In genomic region chr7:457814-458510, GRCh38 we compare ENCODE assay signal across 30 cellular contexts.
DNase-seq lines count a peak whose midpoint lies in the region; ATAC-seq, FAIRE-seq and TF ChIP-seq lines count a peak whose summit lies in the region.
"Had no signal": no experiment of that assay in that cellular context is flagged by ENCODE, and none has a peak within 500 bp of the region (broad histone marks: within the 10 kb centered on the region; RNA-seq: fewer than 3 reads in every experiment).

No MANE protein-coding gene starts in this region.

- H3K14ac ChIP-seq in trophoblast cell (ENCODE audit: low read length): no peak overlapping the region

- H4K8ac ChIP-seq in trophoblast cell (ENCODE audit: low read depth, low read length): no peak overlapping the region

- H3K36me3 ChIP-seq in HEK293 (ENCODE audit: control insufficient read depth in 2 of 2, insufficient read depth in 1 of 2, low read length in 2 of 2): no peaks in the 10 kb centered on the region
- no peaks in the 10 kb centered on the region for H3K36me3 ChIP-seq in Panc1 (ENCODE audit: control insufficient read depth, insufficient read depth, low read length)
- H3K36me3 ChIP-seq in HepG2 (replicated peaks in 1 of 2; ENCODE audit: control insufficient read depth in 1 of 2, insufficient read depth in 2 of 2, low read length in 2 of 2): no peaks in the 10 kb centered on the region
- H3K36me3 ChIP-seq in trophoblast cell (ENCODE audit: control insufficient read depth in 1 of 2, insufficient read depth in 2 of 2, low read length in 2 of 2): no peaks in the 10 kb centered on the region
- H3K36me3 ChIP-seq: adrenal gland, esophagus muscularis mucosa, ovary, Peyer's patch, stomach had no signal

- TF ChIP-seq CTCF in HEK293 (tag by site-specific recombination; IDR thresholded peaks at IDR 0.05): no peak
- no peak for TF ChIP-seq CTCF in Panc1 (IDR thresholded peaks at IDR 0.05)
- TF ChIP-seq CTCF in HepG2 (CRISPR knock-in tag; IDR thresholded peaks at IDR 0.05): no peak

- intact Hi-C loops in Panc1 (cut with micrococcal nuclease; ENCODE audit: unreplicated experiment) (no loop called here), HepG2 (cut with micrococcal nuclease; ENCODE audit: unreplicated experiment) (no loop called here)

- H3K4me2 ChIP-seq in HepG2 (ENCODE audit: low read depth, low read length): peak overlapping the region; percentile 64
- no peak overlapping the region for H3K4me2 ChIP-seq in trophoblast cell (ENCODE audit: low read length)
- H3K4me2 ChIP-seq: smooth muscle cell had no signal

- H3K18ac ChIP-seq in trophoblast cell (ENCODE audit: low read length): no peak overlapping the region

- H3K9me3 ChIP-seq in HEK293 (ENCODE audit: control insufficient read depth, insufficient read depth, low read depth, low read length): no peaks in the 10 kb centered on the region
- H3K9me3 ChIP-seq in Panc1 (ENCODE audit: control insufficient read depth, insufficient read depth, low read depth, low read length): no peaks in the 10 kb centered on the region
- no peaks in the 10 kb centered on the region for H3K9me3 ChIP-seq in HepG2 (ENCODE audit: low read length)
- H3K9me3 ChIP-seq in trophoblast cell (ENCODE audit: insufficient read depth, low read depth, low read length): peaks cover 3% of the 10 kb centered on the region
- H3K9me3 ChIP-seq: adrenal gland, body of pancreas, esophagus muscularis mucosa, ovary, Peyer's patch, stomach had no signal

- H3K79me2 ChIP-seq in HepG2 (ENCODE audit: insufficient read depth, low read length) (no peaks in the 10 kb centered on the region), trophoblast cell (ENCODE audit: control insufficient read depth, insufficient read depth, low read length, poor library complexity) (no peaks in the 10 kb centered on the region)

- H3K4ac ChIP-seq in trophoblast cell (ENCODE audit: low read depth, low read length): no peak overlapping the region

- TF ChIP-seq POLR2A in HepG2 (IDR thresholded peaks at IDR 0.05; ENCODE audit: insufficient read depth in 1 of 2, low read depth in 2 of 2, low read length in 2 of 2): no peak

- TF ChIP-seq RAD21 in HepG2 (CRISPR knock-in tag; IDR thresholded peaks at IDR 0.05): no peak

- CTCF ChIA-PET in HEK293 (lab: Yijun Ruan, JAX) (interaction anchor here (0.7 kb wide), 1 partner anchor 26 kb away, joined by 3 read pairs; no protein-coding TSS in a partner anchor), Panc1 (lab: Charles Lee) (interaction anchor here (0.7 kb wide), 1 partner anchor 284 kb away, joined by 9 read pairs; no protein-coding TSS in a partner anchor), HepG2 (lab: Yijun Ruan, JAX; ENCODE audit: low intra/inter-chr PET ratio, low total read pairs) (no interaction called here)

- H2BK120ac ChIP-seq in trophoblast cell (ENCODE audit: insufficient read depth, low read length, poor library complexity): no peak overlapping the region

- H3K27ac ChIP-seq in HEK293 (ENCODE audit: extremely low read depth, low read depth, low read length): no peak overlapping the region
- H3K27ac ChIP-seq in Panc1 (ENCODE audit: low read length): no peak overlapping the region
- no peak overlapping the region for H3K27ac ChIP-seq in HepG2 (ENCODE audit: extremely low read length, insufficient read depth, low read length)
- H3K27ac ChIP-seq in trophoblast cell (ENCODE audit: low read depth, low read length): no peak overlapping the region
- H3K27ac ChIP-seq: adrenal gland, body of pancreas, esophagus muscularis mucosa, ovary, Peyer's patch, stomach had no signal

- 0 out of 2 replicates have a peak, but pooled peaks have one; percentile 33 for ATAC-seq in Panc1
- ATAC-seq in HepG2: peak; percentile 6; the same call in 2 of the 3 replicates
- no peak for ATAC-seq in HG02840 (IDR thresholded peaks at IDR 0.05; ENCODE audit: low FRiP score, unreplicated experiment)
- ATAC-seq: activated CD8-positive, alpha-beta memory T cell treated with anti-CD3 and anti-CD28 coated beads, Interleukin-2, amount 10 ng/mL, durations not matched to agents 7 days and 5 days; body of pancreas had no signal

- H3K23ac ChIP-seq in trophoblast cell (ENCODE audit: low read length): no peak overlapping the region

- H4K12ac ChIP-seq in trophoblast cell (ENCODE audit: low read depth, low read length): no peak overlapping the region

- no peak overlapping the region for H4K91ac ChIP-seq in trophoblast cell (ENCODE audit: low read depth, low read length)

- POLR2A ChIA-PET in HEK293 (lab: Yijun Ruan, JAX): no interaction called here
- POLR2A ChIA-PET in Panc1 (lab: Charles Lee): no interaction called here
- POLR2A ChIA-PET in HepG2 (lab: Yijun Ruan, JAX): no interaction called here

- H3K79me1 ChIP-seq in trophoblast cell (ENCODE audit: low read length): peaks cover 10% of the 10 kb centered on the region

- no peak overlapping the region for H2BK12ac ChIP-seq in trophoblast cell (ENCODE audit: low read length)

- in situ Hi-C loops in Panc1 (cut with HindIII; ENCODE audit: low pct_unique_long_range_greater_than_20kb, low sequenced_read_pairs) (no loop called here), HepG2 (cut with HindIII; ENCODE audit: extremely low pct_ligation_motif_present, low pct_unique_long_range_greater_than_20kb) (no loop called here)

- BruUV-seq in Panc1 (replicated peaks; lab: Mats Ljungman, UMichigan) (no TSS peak), HepG2 (replicated peaks; lab: Mats Ljungman, UMichigan) (no TSS peak)

- H3K4me1 ChIP-seq in HEK293 (ENCODE audit: control insufficient read depth, insufficient read depth, low read length): no peaks in the 10 kb centered on the region
- H3K4me1 ChIP-seq in Panc1 (ENCODE audit: control insufficient read depth, insufficient read depth, low read length): peaks cover 6% of the 10 kb centered on the region
- H3K4me1 ChIP-seq in HepG2 (ENCODE audit: insufficient read depth, low read length): peaks cover 51% of the 10 kb centered on the region
- peaks cover 20 to 22% of the 10 kb centered on the region in 2 experiments for H3K4me1 ChIP-seq in trophoblast cell (ENCODE audit: control insufficient read depth in 1 of 2, insufficient read depth in 2 of 2, low read length in 2 of 2)

- no peaks in the 10 kb centered on the region for H4K20me1 ChIP-seq in HepG2 (ENCODE audit: insufficient read depth, low read length)

- WGBS in HepG2 (ENCODE audit: low lambda C conversion rate): 29% methylated on average over 17 of the region's 30 CpGs
- no CpG with 5 or more reads among the region's 30 CpGs for WGBS in trophoblast cell (ENCODE audit: extremely low coverage, insufficient coverage, insufficient read length)

- H3K27me3 ChIP-seq in Panc1 (ENCODE audit: control insufficient read depth, insufficient read depth, low read length): no peaks in the 10 kb centered on the region
- peaks cover 4 to 16% of the 10 kb centered on the region in 2 experiments; a peak in 2 of 5 replicates for H3K27me3 ChIP-seq in HepG2 (ENCODE audit: control insufficient read depth in 1 of 2, insufficient read depth in 2 of 2, low read length in 2 of 2)
- no peaks in the 10 kb centered on the region for H3K27me3 ChIP-seq in trophoblast cell (ENCODE audit: insufficient read depth, low read length)
- H3K27me3 ChIP-seq: body of pancreas, ovary, Peyer's patch had no signal

- H3K9ac ChIP-seq in HepG2 (ENCODE audit: insufficient read depth, low read depth, low read length) (0 out of 2 replicates have a peak overlapping the region, but pooled peaks have one; percentile 41), trophoblast cell (ENCODE audit: low read length) (no peak overlapping the region)

- peak overlapping the region; percentile 35 for H2AK5ac ChIP-seq in trophoblast cell (ENCODE audit: low read length)

- H3K4me3 ChIP-seq in HEK293 (ENCODE audit: low read depth, low read length) (no peak overlapping the region), Panc1 (ENCODE audit: low read depth in 2 of 2, low read length in 2 of 2) (no peak overlapping the region), HepG2 (replicated peaks in 1 of 3; ENCODE audit: insufficient read depth in 1 of 3, low read depth in 2 of 3, low read length in 3 of 3) (peak overlapping the region in 1 of 3 experiments; percentile 49; a peak in 1 of 6 replicates), trophoblast cell (ENCODE audit: low read depth, low read length) (no peak overlapping the region)
- H3K4me3 ChIP-seq: adrenal gland, body of pancreas, esophagus muscularis mucosa, ovary, Peyer's patch, smooth muscle cell, stomach had no signal

- H2BK5ac ChIP-seq in trophoblast cell (ENCODE audit: low read depth, low read length, poor library complexity): no peak overlapping the region

- DNase-seq in Panc1 (ENCODE audit: low read depth, low spot score) (no peak), HepG2 (ENCODE audit: low spot score) (no peak), trophoblast cell (no peak), NCI-H2196 (lab: John Stamatoyannopoulos, UW; ENCODE audit: unreplicated experiment) (no peak), C1 segment of cervical spinal cord (lab: John Stamatoyannopoulos, UW) (no peak)
- DNase-seq: activated CD4-positive, alpha-beta T cell treated with anti-CD3 and anti-CD28 coated beads, Interleukin-2, amount 50 U/mL, for 1 hour; activated CD4-positive, CD25-positive, alpha-beta regulatory T cell; activated CD8-positive, alpha-beta memory T cell treated with anti-CD3 and anti-CD28 coated beads, Interleukin-2, amount 10 ng/mL, durations not matched to agents 7 days and 5 days; activated T-cell treated with anti-CD3 and anti-CD28 coated beads, Interleukin-2, amount 50 U/mL, for 48 hours; cerebellar nuclear complex; foreskin fibroblast; Karpas-422; NCI-H1417 treated with DMSO at 0.1 percent for 48 hours; NCI-H2081; NCI-H345; ovary; Peyer's patch; retina; stimulated activated CD4-positive, alpha-beta T cell treated with anti-CD3 and anti-CD28 coated beads, Interleukin-1b, Interleukin-23, amount 100 ng/mL, for 48 hours; stomach; SW 1271 had no signal

- H2AFZ ChIP-seq in HepG2 (ENCODE audit: low read length) (no peak overlapping the region), trophoblast cell (ENCODE audit: insufficient read depth, low read length, poor library complexity) (no peak overlapping the region)

- FAIRE-seq in HepG2 (lab: Jason Lieb, UNC): no peak
- FAIRE-seq: GM19239, H54, islet of Langerhans had no signal

- TF ChIP-seq EP300 in HepG2 (IDR thresholded peaks at IDR 0.05; ENCODE audit: low read depth in 2 of 2, low read length in 2 of 2): no peak
- no peak for TF ChIP-seq EP300 in HepG2 (CRISPR knock-in tag; IDR thresholded peaks at IDR 0.05; ENCODE audit: borderline replicate concordance)

TF ChIP-seq in HEK293, 187 proteins besides CTCF, POLR2A, EP300 and RAD21:
- no peak for TF ChIP-seq GLIS2 (tag by site-specific recombination; IDR thresholded peaks at IDR 0.05)
- TF ChIP-seq BCL11A (tag by site-specific recombination; IDR thresholded peaks at IDR 0.05; ENCODE audit: low read depth): 0 out of 2 replicates have a peak, but pooled peaks have one; percentile 23

TF ChIP-seq in HepG2, 621 proteins besides CTCF, POLR2A, EP300 and RAD21 (continues in another document):
- TF ChIP-seq RARA (CRISPR knock-in tag; IDR thresholded peaks at IDR 0.05) (0 out of 2 replicates have a peak, but pooled peaks have one; percentile 40), MXD1 (CRISPR knock-in tag; IDR thresholded peaks at IDR 0.05) (0 out of 2 replicates have a peak, but pooled peaks have one; percentile 38)

Comparison
In these comparisons a context has a peak if more than half of its experiments do, and no peak if none do; other contexts are left out.
1. Of the 63 proteins assayed by ChIP-seq in both HepG2 and HEK293: peak only in HepG2: PATZ1; only in HEK293: none; in both: none; in neither: 62.